In the genomic region with DNA sequence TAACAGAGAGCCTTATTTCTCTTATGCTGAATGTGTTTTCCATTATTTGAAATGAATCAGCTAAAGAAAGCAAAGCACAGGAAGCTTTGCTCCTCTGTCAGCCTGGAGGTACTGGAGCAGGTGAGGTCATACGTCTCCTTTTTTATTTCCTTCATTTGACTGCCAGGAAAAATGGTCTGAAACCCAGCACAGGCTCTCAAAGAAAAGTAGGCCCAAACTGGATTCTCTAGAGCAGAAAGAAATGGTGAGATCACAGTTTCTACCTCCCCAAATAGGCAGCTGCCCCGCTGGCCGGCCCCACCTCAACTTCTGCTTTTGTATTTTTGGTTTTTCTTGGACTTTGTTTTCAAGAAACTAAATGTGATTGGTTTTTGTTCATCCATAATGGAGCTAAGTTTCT, we compare ENCODE assay signal across 8 cellular contexts.
DNase-seq lines count a peak whose midpoint lies in the region; ATAC-seq and TF ChIP-seq lines count a peak whose summit lies in the region.

No MANE protein-coding gene starts in this region.

- no peaks in the 10 kb centered on the region for H3K9me3 Mint-ChIP-seq in endothelial cell (ENCODE audit: unreplicated experiment)

- H3K4me1 ChIP-seq in MM.1S (ENCODE audit: low read length), result peaks cover 54% of the 10 kb centered on the region

- ATAC-seq in GM18517 (IDR thresholded peaks at IDR 0.05; ENCODE audit: unreplicated experiment) (peak; percentile 76), GM21619 (IDR thresholded peaks at IDR 0.05; ENCODE audit: unreplicated experiment) (peak; percentile 69)

- H2AFZ ChIP-seq in MM.1S (ENCODE audit: low read length), result no peak overlapping the region

- H3K27ac Mint-ChIP-seq in endothelial cell (ENCODE audit: unreplicated experiment), result peak overlapping the region; percentile 92

- H3K79me2 ChIP-seq in MM.1S (ENCODE audit: low read length), result peaks cover 96% of the 10 kb centered on the region

- H3K36me3 Mint-ChIP-seq in endothelial cell (ENCODE audit: low read depth, unreplicated experiment), result peaks cover 31% of the 10 kb centered on the region

- H3K9ac ChIP-seq in MM.1S (ENCODE audit: low read length), result peak overlapping the region; percentile 15; the same call in 1 of the 2 replicates

- peaks cover 2% of the 10 kb centered on the region for H3K27me3 Mint-ChIP-seq in endothelial cell (ENCODE audit: unreplicated experiment)

- TF ChIP-seq CTCF in MM.1S (IDR thresholded peaks at IDR 0.05; ENCODE audit: low read length), result no peak
- no peak for TF ChIP-seq CTCF in endothelial cell (IDR thresholded peaks at IDR 0.05; ENCODE audit: unreplicated experiment)

- H3K36me3 ChIP-seq in MM.1S (replicated peaks; ENCODE audit: insufficient read depth, low read length), result peaks cover 34% of the 10 kb centered on the region

- H3K9me3 ChIP-seq in MM.1S (replicated peaks; ENCODE audit: insufficient read depth, low read length), result no peaks in the 10 kb centered on the region

- H3K9me2 ChIP-seq in MM.1S (replicated peaks; ENCODE audit: insufficient read depth, low read length), result no peaks in the 10 kb centered on the region

- H3K27ac ChIP-seq in MM.1S (ENCODE audit: low read length), result peak overlapping the region; percentile 61

- peaks cover 17% of the 10 kb centered on the region for H3F3A ChIP-seq in MM.1S (ENCODE audit: insufficient read depth, low read length)

- peak; percentile 19 for DNase-seq in MM.1S
- no peak for DNase-seq in endothelial cell (ENCODE audit: low spot score)
- DNase-seq in foreskin melanocyte, result no peak
- DNase-seq in NCI-H1092 (lab: John Stamatoyannopoulos, UW), result no peak
- DNase-seq in NCI-H1417 (lab: John Stamatoyannopoulos, UW), result no peak
- DNase-seq in ureter (ENCODE audit: low spot score), result no peak

- no peak overlapping the region for H3K4me3 Mint-ChIP-seq in endothelial cell (ENCODE audit: unreplicated experiment)

- no peak overlapping the region for H3K4me3 ChIP-seq in MM.1S (ENCODE audit: low read length)

- no peaks in the 10 kb centered on the region for H3K27me3 ChIP-seq in MM.1S (replicated peaks; ENCODE audit: insufficient read depth, low read length)

- H4K20me1 ChIP-seq in MM.1S (ENCODE audit: insufficient read depth, low read length), result no peaks in the 10 kb centered on the region

- peak overlapping the region; percentile 13; the same call in 1 of the 2 replicates for H3K4me2 ChIP-seq in MM.1S (ENCODE audit: low read depth, low read length)

- peaks cover 28% of the 10 kb centered on the region for H3K4me1 Mint-ChIP-seq in endothelial cell (ENCODE audit: unreplicated experiment)
